ENCODE assay signal across 8 cellular contexts in genomic region chr10:109922353-109922975, GRCh38. TPM values are rescaled to one million over a fixed set of nuclear protein-coding genes. Genes with fewer than 3 reads are reported as not detected.
DNase-seq lines count a peak whose midpoint lies in the region; ATAC-seq, FAIRE-seq and TF ChIP-seq lines count a peak whose summit lies in the region.

No MANE protein-coding gene starts in this region.

- peak; percentile 1 for ATAC-seq in omental fat pad (ENCODE audit: low FRiP score)

- no peaks in the 10 kb centered on the region for H3K27me3 ChIP-seq in Peyer's patch

- DNase-seq in Calu3 (no peak), Peyer's patch (no peak), epithelial cell of prostate (ENCODE audit: low read depth, low spot score) (no peak), omental fat pad (ENCODE audit: low spot score) (no peak), midbrain (lab: John Stamatoyannopoulos, UW) (no peak), GOT3 (lab: John Stamatoyannopoulos, UW) (no peak), urothelium cell line (ENCODE audit: low spot score) (no peak), H54 (ENCODE audit: insufficient read length, low spot score) (no peak)

- TF ChIP-seq POLR2A in Peyer's patch (IDR thresholded peaks at IDR 0.05) = no peak
- no peak for TF ChIP-seq POLR2A in H54 (IDR thresholded peaks at IDR 0.05; ENCODE audit: low read depth, low read length)

- H3K36me3 Mint-ChIP-seq in Calu3 (ENCODE audit: insufficient read depth, unreplicated experiment) = peaks cover 24% of the 10 kb centered on the region

- H3K27ac Mint-ChIP-seq in Calu3 (ENCODE audit: unreplicated experiment) = no peak overlapping the region

- H3K4me1 Mint-ChIP-seq in Calu3 (ENCODE audit: low read depth, unreplicated experiment) = peaks cover 24% of the 10 kb centered on the region

- TF ChIP-seq CTCF in Calu3 (IDR thresholded peaks at IDR 0.05; ENCODE audit: unreplicated experiment) = no peak
- no peak for TF ChIP-seq CTCF in Peyer's patch (IDR thresholded peaks at IDR 0.05)
- no peak for TF ChIP-seq CTCF in omental fat pad (IDR thresholded peaks at IDR 0.05)

- CTCF ChIA-PET in Calu3 (lab: Charles Lee) = no interaction called here

- H3K36me3 ChIP-seq in Peyer's patch = no peaks in the 10 kb centered on the region

- intact Hi-C loops in Calu3 (cut with micrococcal nuclease; ENCODE audit: unreplicated experiment) = loop anchor here (2.0 kb wide), 1 partner anchor 84 kb away; the partner anchor contains the start of gene ADD3

- H3K27me3 Mint-ChIP-seq in Calu3 (ENCODE audit: unreplicated experiment) = no peaks in the 10 kb centered on the region

- peak overlapping the region; percentile 95 to 99 (median 97) for H3K4me3 ChIP-seq in Peyer's patch

- H3K4me3 Mint-ChIP-seq in Calu3 (ENCODE audit: low read depth, unreplicated experiment) = peak overlapping the region; percentile 65

- H3K27ac ChIP-seq in Peyer's patch = peak overlapping the region; percentile 94 to 98 (median 98)
- peak overlapping the region; percentile 55 for H3K27ac ChIP-seq in epithelial cell of prostate

- no peaks in the 10 kb centered on the region for H3K9me3 ChIP-seq in Peyer's patch

- H3K9me3 Mint-ChIP-seq in Calu3 (ENCODE audit: low read depth, unreplicated experiment) = no peaks in the 10 kb centered on the region

- H3K4me1 ChIP-seq in Peyer's patch = peaks cover 0 to 29% (median 0%) of the 10 kb centered on the region in 4 donors

- FAIRE-seq in urothelium cell line (lab: Jason Lieb, UNC) = no peak
- no peak for FAIRE-seq in H54 (lab: Jason Lieb, UNC)

- no TSS peak for BruUV-seq in Calu3 (replicated peaks; lab: Mats Ljungman, UMichigan)

RNA-seq across cellular contexts. Expression of gene XPNPEP1, which starts 0.8 kb away (rescaled TPM):
- total RNA-seq in Calu3 (2022) (50.0 and 63.4 TPM in 2 replicates), Peyer's patch (100 to 1,000 TPM; 148 to 295 (median 263) TPM), omental fat pad (100 to 1,000 TPM in 1 of 4 donors, 10 to 100 TPM in 3; 52.8 to 101 (median 77.6) TPM)
